ENCODE assay signal across 37 cellular contexts in the genomic region with DNA sequence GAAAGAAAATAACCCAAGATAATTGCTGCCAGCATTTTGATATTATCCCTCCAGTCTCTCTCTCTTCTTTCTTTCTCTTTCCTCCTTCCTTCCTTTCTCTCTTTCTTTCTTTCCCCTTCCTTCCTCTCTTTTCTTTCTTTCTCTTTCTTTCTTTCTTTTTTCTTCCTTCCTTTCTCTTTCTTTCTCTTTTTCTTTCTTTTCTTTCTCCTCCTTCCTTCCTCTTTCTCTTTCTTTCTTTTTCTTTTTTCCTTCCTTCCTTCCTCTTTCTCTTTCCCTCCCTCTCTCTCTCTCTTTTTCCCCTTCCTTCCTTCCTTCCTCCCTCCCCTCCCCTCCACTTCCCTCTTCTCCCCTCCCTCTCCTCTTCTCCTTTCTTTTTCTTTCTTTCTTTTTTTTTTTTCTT. TPM values are rescaled to one million over a fixed set of nuclear protein-coding genes. Genes with fewer than 3 reads are reported as not detected.
"Had no signal": no experiment of that assay in that cellular context is flagged by ENCODE, and none has a peak within 500 bp of the region (broad histone marks: within the 10 kb centered on the region; RNA-seq: fewer than 3 reads in every experiment).

No MANE protein-coding gene starts in this region.

- DNase-seq: Karpas-422, Kasumi-1, MG63, MM.1S, MV-4-11, NCI-H1048, NCI-H1092, NCI-H1092 treated with DMSO at 0.1 percent for 48 hours, NCI-H1105, NCI-H1105 treated with DMSO at 0.1 percent for 48 hours, NCI-H1417, NCI-H1417 treated with DMSO at 0.1 percent for 48 hours, NCI-H1436, NCI-H1436 treated with DMSO at 0.1 percent for 48 hours, NCI-H146, NCI-H1694, NCI-H1694 treated with DMSO at 0.1 percent for 48 hours, NCI-H187, NCI-H187 treated with DMSO at 0.1 percent for 48 hours, NCI-H1930, NCI-H2029, NCI-H2029 treated with DMSO at 0.1 percent for 48 hours, NCI-H2081, NCI-H2081 treated with DMSO at 0.1 percent for 48 hours, NCI-H2107, NCI-H2171, NCI-H2171 treated with DMSO at 0.1 percent for 48 hours, NCI-H2227 treated with DMSO at 0.1 percent for 48 hours, NCI-H226, NCI-H345, NCI-H446, NCI-H446 treated with DMSO at 0.1 percent for 48 hours, NCI-H510A, NCI-H510A treated with DMSO at 0.1 percent for 48 hours, NCI-H524 had no signal

- H3K9me3 ChIP-seq: MG63 had no signal

- H3K27me3 ChIP-seq: MG63 had no signal

- H3K4me3 ChIP-seq: MG63 had no signal

- H3K36me3 ChIP-seq: MG63 had no signal

RNA-seq across cellular contexts. Expression of a gene that starts 32.6 kb away (rescaled TPM):
- total RNA-seq: LHCN-M2, MCF 10A had no signal
